Comparison of ENCODE assay signal across 9 cellular contexts in genomic region chr2:107712857-107713256, GRCh38.
A peak's percentile ranks its signal among the peaks of the same experiment; 100 is the strongest.
DNase-seq lines count a peak whose midpoint lies in the region; ATAC-seq and TF ChIP-seq lines count a peak whose summit lies in the region.
"Had no signal": no experiment of that assay in that cellular context is flagged by ENCODE, and none has a peak within 500 bp of the region (broad histone marks: within the 10 kb centered on the region; RNA-seq: fewer than 3 reads in every experiment).

No MANE protein-coding gene starts in this region.

- H3K4me3 Mint-ChIP-seq in nephron progenitor cell = no peak overlapping the region

- H3K4me1 ChIP-seq in mesenchymal stem cell (ENCODE audit: control insufficient read depth, insufficient read depth, low read depth, low read length) = no peaks in the 10 kb centered on the region
- no peaks in the 10 kb centered on the region for H3K4me1 ChIP-seq in body of pancreas

- H3K36me3 Mint-ChIP-seq in nephron progenitor cell (ENCODE audit: low read depth) = no peaks in the 10 kb centered on the region

- H3K27ac Mint-ChIP-seq in nephron progenitor cell = no peak overlapping the region

- H2BK120ac ChIP-seq in mesenchymal stem cell (ENCODE audit: low read depth, low read length) = no peak overlapping the region

- H3K23ac ChIP-seq in mesenchymal stem cell (ENCODE audit: low read length in 2 of 2) = no peak overlapping the region

- H2AK5ac ChIP-seq in mesenchymal stem cell (ENCODE audit: low read length, severe bottlenecking) = no peak overlapping the region

- DNase-seq in GM13976 (ENCODE audit: low spot score) (peak; percentile 6), H4 (ENCODE audit: low spot score) (peak; percentile 69), RPMI7951 (ENCODE audit: low read depth) (peak; percentile 61), mesenchymal stem cell (peak; percentile 24), body of pancreas (no peak), cortex of kidney (lab: John Stamatoyannopoulos, UW) (no peak), nephron progenitor cell (no peak), DMS114 treated with DMSO at 0.1 percent for 48 hours (lab: John Stamatoyannopoulos, UW; ENCODE audit: unreplicated experiment) (no peak)

- no peak for ATAC-seq in body of pancreas

- peak overlapping the region; percentile 14 for H3K9ac ChIP-seq in mesenchymal stem cell (ENCODE audit: low read length)

- peak overlapping the region; percentile 36 for H2AFZ ChIP-seq in mesenchymal stem cell (ENCODE audit: low read depth, low read length)

- H3K27ac ChIP-seq in mesenchymal stem cell (ENCODE audit: low read length, poor library complexity, severe bottlenecking) (no peak overlapping the region), body of pancreas (no peak overlapping the region)
- H3K27ac ChIP-seq: epithelial cell of prostate had no signal

- H3K36me3 ChIP-seq in mesenchymal stem cell (ENCODE audit: control insufficient read depth in 1 of 2, insufficient read depth in 2 of 2, low read depth in 1 of 2, low read length in 2 of 2) = no peaks in the 10 kb centered on the region
- no peaks in the 10 kb centered on the region for H3K36me3 ChIP-seq in body of pancreas (replicated peaks in 1 of 2; ENCODE audit: insufficient read depth in 1 of 2, low read depth in 2 of 2)

- H3K27me3 ChIP-seq in mesenchymal stem cell (ENCODE audit: control insufficient read depth in 1 of 2, insufficient read depth in 1 of 2, low read length in 2 of 2) (no peaks in the 10 kb centered on the region), body of pancreas (no peaks in the 10 kb centered on the region)

- intact Hi-C loops in body of pancreas (cut with DNase I) = no loop called here

- H3K27me3 Mint-ChIP-seq in nephron progenitor cell (ENCODE audit: low read depth, poor library complexity) = peaks cover 4% of the 10 kb centered on the region

- WGBS in mesenchymal stem cell = 88% methylated on average over 5 of the region's 6 CpGs
- 39 to 50% methylated on average over 6 of the region's 6 CpGs for WGBS in body of pancreas, 2 donors

- in situ Hi-C loops in GM13976 (cut with MboI; ENCODE audit: low sequenced_read_pairs, unreplicated experiment) = no loop called here

- H3K4me1 Mint-ChIP-seq in nephron progenitor cell = peaks cover 28% of the 10 kb centered on the region

- no peak for TF ChIP-seq CTCF in GM13976 (IDR thresholded peaks at IDR 0.05; ENCODE audit: borderline replicate concordance, control extremely low read depth, extremely low read depth, insufficient read depth, missing control alignments)
- TF ChIP-seq CTCF in body of pancreas (IDR thresholded peaks at IDR 0.05) = no peak
- no peak for TF ChIP-seq CTCF in nephron progenitor cell (IDR thresholded peaks at IDR 0.05)

- H3K4me2 ChIP-seq in mesenchymal stem cell (ENCODE audit: low read length, poor library complexity, severe bottlenecking) = no peak overlapping the region

- peak overlapping the region; percentile 64 for H4K91ac ChIP-seq in mesenchymal stem cell (ENCODE audit: low read length)

- H3K4me3 ChIP-seq in mesenchymal stem cell (ENCODE audit: insufficient read depth in 1 of 2, low read depth in 1 of 2, low read length in 2 of 2) (peak overlapping the region in 1 of 2 experiments; percentile 72), body of pancreas (no peak overlapping the region)

- H3K79me1 ChIP-seq in mesenchymal stem cell (replicated peaks; ENCODE audit: low read length, poor library complexity, severe bottlenecking) = no peaks in the 10 kb centered on the region

- peak overlapping the region; percentile 86 for H4K8ac ChIP-seq in mesenchymal stem cell (ENCODE audit: low read length)

- H3K9me3 Mint-ChIP-seq in nephron progenitor cell = peaks cover 21% of the 10 kb centered on the region

- H3K9me3 ChIP-seq in mesenchymal stem cell (ENCODE audit: control insufficient read depth, low read length) (no peaks in the 10 kb centered on the region), body of pancreas (no peaks in the 10 kb centered on the region)

- H2BK5ac ChIP-seq in mesenchymal stem cell (ENCODE audit: low read depth, low read length, poor library complexity, severe bottlenecking) = no peak overlapping the region

- H3K18ac ChIP-seq in mesenchymal stem cell (ENCODE audit: low read depth in 1 of 2, low read length in 2 of 2) = peak overlapping the region in 1 of 2 experiments; percentile 76

- TF ChIP-seq POLR2A in body of pancreas (IDR thresholded peaks at IDR 0.05) = no peak

- H3K4ac ChIP-seq in mesenchymal stem cell (ENCODE audit: low read depth in 1 of 2, low read length in 2 of 2) = no peak overlapping the region

- no peak overlapping the region for H3K14ac ChIP-seq in mesenchymal stem cell (ENCODE audit: low read length in 2 of 2)

- no peak overlapping the region for H2BK15ac ChIP-seq in mesenchymal stem cell (ENCODE audit: low read depth, poor library complexity, severe bottlenecking)

- no peak overlapping the region for H2BK12ac ChIP-seq in mesenchymal stem cell (ENCODE audit: low read length in 2 of 2)

Comparison
In these comparisons a context has a peak if more than half of its experiments do, and no peak if none do; other contexts are left out.
1. DNase-seq: peak in GM13976 (single experiment), H4 (single experiment), RPMI7951 (single experiment) and mesenchymal stem cell (single experiment); none in body of pancreas (0 of 4), cortex of kidney (single experiment), nephron progenitor cell (single experiment) and DMS114 treated with DMSO at 0.1 percent for 48 hours (single experiment).